ENCODE assay signal across 20 cellular contexts in genomic region chr2:209501579-209501978, GRCh38.
DNase-seq lines count a peak whose midpoint lies in the region; TF ChIP-seq lines count a peak whose summit lies in the region.
"Had no signal": no experiment of that assay in that cellular context is flagged by ENCODE, and none has a peak within 500 bp of the region (broad histone marks: within the 10 kb centered on the region; RNA-seq: fewer than 3 reads in every experiment).

No MANE protein-coding gene starts in this region.

- no peak for TF ChIP-seq CTCF in LNCaP clone FGC (IDR thresholded peaks at IDR 0.05; ENCODE audit: control insufficient read depth, extremely low read depth, insufficient read depth)

- H3K9ac ChIP-seq in endocrine pancreas (ENCODE audit: control insufficient read depth, insufficient read depth, low read length) = no peak overlapping the region
- H3K9ac ChIP-seq: BLaER1 treated with 17β-estradiol and CSF1 and Interleukin-3, amounts not matched to agents 10 nM and 100 nM had no signal

- H3K27me3 ChIP-seq in endocrine pancreas (ENCODE audit: control insufficient read depth, insufficient read depth, low read length) = no peaks in the 10 kb centered on the region
- H3K27me3 ChIP-seq: BLaER1 treated with 17β-estradiol and CSF1 and Interleukin-3, amounts not matched to agents 10 nM and 100 nM; MG63 had no signal

- peak; percentile 7 for DNase-seq in DMS79 treated with DMSO at 0.1 percent for 48 hours (lab: John Stamatoyannopoulos, UW)
- DNase-seq in DMS79 (lab: John Stamatoyannopoulos, UW) = no peak
- peak; percentile 45 for DNase-seq in LNCaP clone FGC (ENCODE audit: low read depth)
- peak; percentile 22 for DNase-seq in NCI-H2227 treated with DMSO at 0.1 percent for 48 hours (lab: John Stamatoyannopoulos, UW)
- no peak for DNase-seq in GM03348 (ENCODE audit: low spot score)
- DNase-seq in GOT3 (lab: John Stamatoyannopoulos, UW) = no peak
- DNase-seq in putamen (ENCODE audit: low spot score) = no peak
- DNase-seq: 8988T; CD8-positive, alpha-beta memory T cell; EL; H7; MG63; NCI-H1436; NCI-H510A; NK-92 treated with Interleukin-12 subunit alpha and Interleukin-12 subunit beta, amount 100 ng/mL, for 24 hours; OCI-M1; SIG-M5; T-helper 17 cell had no signal

- H3K4me3 ChIP-seq in LNCaP clone FGC (ENCODE audit: low read depth, low read length) = no peak overlapping the region
- peak overlapping the region; percentile 63 for H3K4me3 ChIP-seq in endocrine pancreas (ENCODE audit: control insufficient read depth, insufficient read depth, low read length)
- H3K4me3 ChIP-seq: BLaER1 treated with 17β-estradiol and CSF1 and Interleukin-3, amounts not matched to agents 10 nM and 100 nM; MG63 had no signal

- peaks cover 25% of the 10 kb centered on the region for H3K4me1 ChIP-seq in endocrine pancreas (ENCODE audit: control insufficient read depth, insufficient read depth, low read length)

- no peaks in the 10 kb centered on the region for H3K9me3 ChIP-seq in endocrine pancreas (ENCODE audit: control insufficient read depth, low read length)

- H3K36me3 ChIP-seq in endocrine pancreas (ENCODE audit: control insufficient read depth, insufficient read depth, low read length) = no peaks in the 10 kb centered on the region
- H3K36me3 ChIP-seq: MG63 had no signal

Comparison
In these comparisons a context has a peak if more than half of its experiments do, and no peak if none do; other contexts are left out.
1. DNase-seq: peak in DMS79 treated with DMSO at 0.1 percent for 48 hours (single experiment), LNCaP clone FGC (single experiment) and NCI-H2227 treated with DMSO at 0.1 percent for 48 hours (single experiment); none in DMS79 (single experiment), GM03348 (single experiment), GOT3 (single experiment) and putamen (single experiment).